In genomic region chr4:181952478-181952877, GRCh38 we compare ENCODE assay signal across 8 cellular contexts.
DNase-seq lines count a peak whose midpoint lies in the region; ATAC-seq, FAIRE-seq and TF ChIP-seq lines count a peak whose summit lies in the region.
"Had no signal": no experiment of that assay in that cellular context is flagged by ENCODE, and none has a peak within 500 bp of the region (broad histone marks: within the 10 kb centered on the region; RNA-seq: fewer than 3 reads in every experiment).

No MANE protein-coding gene starts in this region.

- H3K9me3 ChIP-seq in SJCRH30 (replicated peaks), result no peaks in the 10 kb centered on the region

- no peaks in the 10 kb centered on the region for H3K27me3 ChIP-seq in SJCRH30

- H3K36me3 ChIP-seq in SJCRH30, result no peaks in the 10 kb centered on the region

- no peak for TF ChIP-seq CTCF in fibroblast of the aortic adventitia (IDR thresholded peaks at IDR 0.05; ENCODE audit: insufficient read depth, low read length)

- H3K27ac ChIP-seq in SJCRH30, result no peak overlapping the region; the same call in 1 of the 2 replicates

- intact Hi-C loops in sciatic nerve (cut with DNase I), result no loop called here

- no peak overlapping the region for H3K4me3 ChIP-seq in SJCRH30
- H3K4me3 ChIP-seq in fibroblast of the aortic adventitia (ENCODE audit: low read depth, low read length), result no peak overlapping the region

- DNase-seq in H54 (ENCODE audit: insufficient read length, low spot score) (no peak), SJCRH30 (peak; percentile 10 to 17), fibroblast of the aortic adventitia (ENCODE audit: low read depth) (peak; percentile 83), sciatic nerve (ENCODE audit: low spot score) (no peak), NCI-H1105 treated with DMSO at 0.1 percent for 48 hours (lab: John Stamatoyannopoulos, UW) (no peak), NOMO-1 treated with dmso at 0.1 percent for 144 hours (lab: John Stamatoyannopoulos, UW; ENCODE audit: unreplicated experiment) (no peak)
- DNase-seq in stimulated activated naive CD8-positive, alpha-beta T cell treated with anti-CD3 and anti-CD28 coated beads, Interleukin-15, Interleukin-2, amounts not matched to agents 100 U/mL and 50 U/mL, for 24 hours, result no peak
- DNase-seq: activated CD8-positive, alpha-beta memory T cell treated with anti-CD3 and anti-CD28 coated beads, Interleukin-2, amount 10 ng/mL, durations not matched to agents 7 days and 5 days had no signal

- peak; percentile 61 for ATAC-seq in sciatic nerve
- ATAC-seq in stimulated activated naive CD8-positive, alpha-beta T cell treated with anti-CD3 and anti-CD28 coated beads, Interleukin-15, Interleukin-2, amounts not matched to agents 100 U/mL and 50 U/mL, for 24 hours, result no peak
- ATAC-seq: activated CD8-positive, alpha-beta memory T cell treated with anti-CD3 and anti-CD28 coated beads, Interleukin-2, amount 10 ng/mL, durations not matched to agents 7 days and 5 days had no signal

- peak; percentile 81 for FAIRE-seq in H54 (lab: Jason Lieb, UNC)

- peaks cover 8% of the 10 kb centered on the region for H3K4me1 ChIP-seq in SJCRH30

- TF ChIP-seq POLR2A in H54 (IDR thresholded peaks at IDR 0.05; ENCODE audit: low read depth, low read length), result no peak

Comparison
In these comparisons a context has a peak if more than half of its experiments do, and no peak if none do; other contexts are left out.
1. DNase-seq: peak in SJCRH30 (2 of 2) and fibroblast of the aortic adventitia (single experiment); none in H54 (single experiment), sciatic nerve (single experiment), NCI-H1105 treated with DMSO at 0.1 percent for 48 hours (single experiment), NOMO-1 treated with dmso at 0.1 percent for 144 hours (single experiment) and stimulated activated naive CD8-positive, alpha-beta T cell treated with anti-CD3 and anti-CD28 coated beads, Interleukin-15, Interleukin-2, amounts not matched to agents 100 U/mL and 50 U/mL, for 24 hours (single experiment).